3 cellular contexts compared by ENCODE assay signal in the genomic region with DNA sequence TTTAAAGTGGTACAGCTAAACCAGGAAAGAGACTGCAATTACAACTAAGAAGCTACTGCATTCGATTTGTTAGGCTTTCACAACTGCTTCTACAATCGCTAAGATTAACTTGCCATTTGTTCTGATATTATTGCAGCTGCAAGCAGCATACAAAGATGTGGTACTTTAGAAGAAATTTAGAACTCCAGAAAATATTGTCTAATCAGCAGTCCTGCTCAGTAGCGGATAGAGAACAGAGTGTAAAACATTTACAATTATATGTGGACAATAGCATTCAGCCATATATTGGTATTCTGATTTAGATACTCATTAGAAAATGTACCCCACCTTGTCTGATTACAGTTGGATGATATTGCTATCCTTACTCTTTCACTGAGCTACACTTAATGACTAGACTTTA.
TF ChIP-seq lines count a peak whose summit lies in the region.

No MANE protein-coding gene starts in this region.

TF ChIP-seq in HepG2, 621 proteins besides CTCF, POLR2A, EP300 and RAD21:
- TF ChIP-seq GTF2F1 (IDR thresholded peaks at IDR 0.05; ENCODE audit: low read length) (no peak), ZNF10 (CRISPR knock-in tag; IDR thresholded peaks at IDR 0.05; ENCODE audit: borderline replicate concordance, low read depth) (no peak), MAFK (conservative IDR thresholded peaks at IDR 0.05 in 1 of 2, IDR thresholded peaks at IDR 0.05 in 1 of 2; ENCODE audit: low read length in 2 of 2) (peak; percentile 64 to 79), MAFF (IDR thresholded peaks at IDR 0.05; ENCODE audit: low read depth, low read length) (peak; percentile 72), KAT2B (IDR thresholded peaks at IDR 0.05; ENCODE audit: borderline replicate concordance, low read depth, low read length) (no peak)
TF ChIP-seq in HepG2: peak in this region for 2.

TF ChIP-seq in A549, 52 proteins besides CTCF, POLR2A, EP300 and RAD21:
- TF ChIP-seq MAFK (IDR thresholded peaks at IDR 0.05; ENCODE audit: partially characterized antibody) = peak; percentile 69
- no peak for TF ChIP-seq EHMT2 (IDR thresholded peaks at IDR 0.05; ENCODE audit: low read depth)

TF ChIP-seq in IMR-90, 13 proteins besides CTCF, POLR2A, EP300 and RAD21:
- no peak for TF ChIP-seq MXI1 (IDR thresholded peaks at IDR 0.05; ENCODE audit: borderline replicate concordance, low read depth, low read length)
- no peak for TF ChIP-seq RFX5 (IDR thresholded peaks at IDR 0.05; ENCODE audit: low read depth, low read length)
- no peak for TF ChIP-seq NFE2L2 (IDR thresholded peaks at IDR 0.05; ENCODE audit: low read depth, low read length)
- no peak for TF ChIP-seq SMC3 (IDR thresholded peaks at IDR 0.05; ENCODE audit: low read depth, low read length)
- peak; percentile 77 for TF ChIP-seq MAFK (IDR thresholded peaks at IDR 0.05; ENCODE audit: low read depth, low read length)
- TF ChIP-seq FOS (IDR thresholded peaks at IDR 0.05; ENCODE audit: low read depth, low read length) = no peak
- no peak for TF ChIP-seq MAZ (IDR thresholded peaks at IDR 0.05; ENCODE audit: borderline replicate concordance, low read depth, low read length)
- TF ChIP-seq, protein P1, sequence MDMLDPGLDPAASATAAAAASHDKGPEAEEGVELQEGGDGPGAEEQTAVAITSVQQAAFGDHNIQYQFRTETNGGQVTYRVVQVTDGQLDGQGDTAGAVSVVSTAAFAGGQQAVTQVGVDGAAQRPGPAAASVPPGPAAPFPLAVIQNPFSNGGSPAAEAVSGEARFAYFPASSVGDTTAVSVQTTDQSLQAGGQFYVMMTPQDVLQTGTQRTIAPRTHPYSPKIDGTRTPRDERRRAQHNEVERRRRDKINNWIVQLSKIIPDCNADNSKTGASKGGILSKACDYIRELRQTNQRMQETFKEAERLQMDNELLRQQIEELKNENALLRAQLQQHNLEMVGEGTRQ (IDR thresholded peaks at IDR 0.05; ENCODE audit: low read depth, low read length) = no peak
- TF ChIP-seq RCOR1 (IDR thresholded peaks at IDR 0.05; ENCODE audit: insufficient replicate concordance, low read length) = no peak
